In the genomic region with DNA sequence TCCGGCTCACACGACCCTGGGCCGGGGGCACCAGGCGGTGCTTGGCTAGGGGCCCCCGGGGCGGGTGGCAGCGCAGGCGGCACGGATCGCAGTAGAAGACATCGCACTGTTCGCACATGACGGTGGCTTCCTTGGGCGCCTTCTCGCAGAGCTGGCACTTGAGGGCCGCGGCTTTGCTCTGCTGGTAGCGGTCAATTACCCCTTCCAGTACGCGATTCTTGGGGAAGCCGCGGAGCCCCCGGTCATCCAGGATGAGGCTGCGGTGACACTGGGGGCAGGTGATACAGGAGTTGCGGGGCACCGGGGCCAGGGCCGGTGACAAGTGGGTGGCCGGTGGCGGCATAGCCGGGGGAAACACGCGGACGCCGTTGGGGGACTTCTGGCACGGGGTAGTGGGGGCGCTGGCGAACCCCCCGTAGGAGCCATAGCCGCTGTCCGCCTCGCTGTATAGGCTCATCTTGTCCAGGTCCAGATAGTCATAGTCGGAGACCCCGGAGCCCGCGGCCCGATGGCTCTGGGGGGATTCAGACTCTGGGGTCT, we compare ENCODE assay signal across 8 cellular contexts.
DNase-seq lines count a peak whose midpoint lies in the region; ATAC-seq, FAIRE-seq and TF ChIP-seq lines count a peak whose summit lies in the region.

No MANE protein-coding gene starts in this region.

- FAIRE-seq in D721Med (lab: Jason Lieb, UNC), result no peak

- H3K9me3 ChIP-seq in adipocyte (ENCODE audit: control insufficient read depth, low read length) (no peaks in the 10 kb centered on the region), iPS-20b (ENCODE audit: insufficient read depth, low read depth, low read length) (no peaks in the 10 kb centered on the region)

- peaks cover 22% of the 10 kb centered on the region for H3K4me1 ChIP-seq in adipocyte (ENCODE audit: control insufficient read depth, insufficient read depth, low read length)
- peaks cover 3% of the 10 kb centered on the region; the same call in 1 of the 2 replicates for H3K4me1 ChIP-seq in iPS-20b (ENCODE audit: insufficient read depth, low read length)

- no peak overlapping the region for H3K27ac ChIP-seq in iPS-20b (ENCODE audit: low read length)

- peaks cover 9% of the 10 kb centered on the region for H3K27me3 ChIP-seq in adipocyte (replicated peaks; ENCODE audit: control insufficient read depth, insufficient read depth, low read length)
- H3K27me3 ChIP-seq in iPS-20b (ENCODE audit: insufficient read depth, low read length), result peaks cover 63% of the 10 kb centered on the region

- peak overlapping the region; percentile 79 for H3K4me3 ChIP-seq in GM12865 (ENCODE audit: low read depth, low read length)
- H3K4me3 ChIP-seq in adipocyte (ENCODE audit: low read length), result peak overlapping the region; percentile 87
- peak overlapping the region; percentile 78 for H3K4me3 ChIP-seq in iPS-20b (ENCODE audit: low read length)

- H3K9ac ChIP-seq in adipocyte (ENCODE audit: low read length), result peak overlapping the region; percentile 29
- H3K9ac ChIP-seq in iPS-20b (ENCODE audit: low read depth, low read length), result no peak overlapping the region

- TF ChIP-seq CTCF in GM12865 (IDR thresholded peaks at IDR 0.05; ENCODE audit: insufficient read depth, low read depth, low read length, missing control alignments) (no peak), D721Med (IDR thresholded peaks at IDR 0.05; ENCODE audit: insufficient read depth, missing control alignments) (no peak)

- ATAC-seq in GM18858 (IDR thresholded peaks at IDR 0.05; ENCODE audit: unreplicated experiment) (no peak), GM19023 (IDR thresholded peaks at IDR 0.05; ENCODE audit: unreplicated experiment) (no peak)

- no peaks in the 10 kb centered on the region for H3K36me3 ChIP-seq in adipocyte (ENCODE audit: control insufficient read depth, insufficient read depth, low read length, severe bottlenecking)
- no peaks in the 10 kb centered on the region for H3K36me3 ChIP-seq in iPS-20b (ENCODE audit: insufficient read depth, low read depth, low read length)

- DNase-seq in GM12865 (ENCODE audit: low read depth) (no peak), NCI-H1092 (lab: John Stamatoyannopoulos, UW) (peak; percentile 43), adipocyte (ENCODE audit: low read depth) (no peak), D721Med (ENCODE audit: insufficient read length, low spot score) (no peak)
- peak; percentile 41 for DNase-seq in stimulated activated CD4-positive, alpha-beta T cell treated with anti-CD3 and anti-CD28 coated beads, Interleukin-15, amount 100 ng/mL, for 24 hours

Comparison
In these comparisons a context has a peak if more than half of its experiments do, and no peak if none do; other contexts are left out.
1. DNase-seq: peak in NCI-H1092 (single experiment) and stimulated activated CD4-positive, alpha-beta T cell treated with anti-CD3 and anti-CD28 coated beads, Interleukin-15, amount 100 ng/mL, for 24 hours (single experiment); none in GM12865 (single experiment), adipocyte (single experiment) and D721Med (single experiment).
2. Peak in every context shown above with its lines, with median percentiles within 50 percentile points of each other: H3K4me3 ChIP-seq.